Comparison of ENCODE assay signal across 8 cellular contexts in genomic region chr17:37359682-37360188, GRCh38. TPM values are rescaled to one million over a fixed set of nuclear protein-coding genes. Genes with fewer than 3 reads are reported as not detected.
DNase-seq lines count a peak whose midpoint lies in the region; ATAC-seq, FAIRE-seq and TF ChIP-seq lines count a peak whose summit lies in the region.

No MANE protein-coding gene starts in this region.

- in situ Hi-C loops in brain microvascular endothelial cell (cut with HindIII; ENCODE audit: low pct_ligation_motif_present, low sequenced_read_pairs) = no loop called here

- no peaks in the 10 kb centered on the region for H3K9me3 Mint-ChIP-seq in memory B cell

- H3K27me3 ChIP-seq in HUES48 (ENCODE audit: control insufficient read depth, insufficient read depth, low read length) (no peaks in the 10 kb centered on the region), brain microvascular endothelial cell (replicated peaks) (no peaks in the 10 kb centered on the region), upper lobe of left lung (no peaks in the 10 kb centered on the region)

- H3K27ac Mint-ChIP-seq in memory B cell = peak overlapping the region; percentile 78

- H3K36me3 Mint-ChIP-seq in memory B cell = no peaks in the 10 kb centered on the region

- H3K27ac ChIP-seq in A549 (peak overlapping the region; percentile 92 to 94), HUES48 (ENCODE audit: low read depth, low read length) (peak overlapping the region; percentile 75), brain microvascular endothelial cell (peak overlapping the region; percentile 67), upper lobe of left lung (peak overlapping the region; percentile 82 to 92 (median 84))

- ATAC-seq in A549 (peak; percentile 4 to 9; a peak in 5 of 6 replicates), memory B cell (ENCODE audit: low read depth) (no peak), upper lobe of left lung (ENCODE audit: low FRiP score in 2 of 2) (no peak), HG03342 (IDR thresholded peaks at IDR 0.05; ENCODE audit: unreplicated experiment) (no peak)

- H3K27me3 Mint-ChIP-seq in memory B cell = no peaks in the 10 kb centered on the region

- CTCF ChIA-PET in A549 (lab: Yijun Ruan, JAX) = interaction anchor here (0.6 to 5.6 kb wide), 3 partner anchors 13 to 131 kb away, joined by 3 to 83 read pairs (median 8); no protein-coding TSS in a partner anchor

- TF ChIP-seq EP300 in A549 (IDR thresholded peaks at IDR 0.05) (no peak), upper lobe of left lung (IDR thresholded peaks at IDR 0.05) (no peak)

- POLR2A ChIA-PET in A549 (lab: Yijun Ruan, JAX) = interaction anchor here (0.6 to 2.8 kb wide), 12 partner anchors 8 to 1465 kb away, joined by 3 to 17 read pairs (median 6); partner anchors contain the start of genes ACACA, SYNRG and TADA2A

- 46% methylated on average over 18 of the region's 18 CpGs for WGBS in A549 (ENCODE audit: missing lambda C conversion rate)
- WGBS in upper lobe of left lung, 2 donors = 7 to 17% methylated on average over 13 to 16 of the region's 18 CpGs

- no peak for TF ChIP-seq POLR2A in A549 (IDR thresholded peaks at IDR 0.05; ENCODE audit: low read length)
- no peak for TF ChIP-seq POLR2A in upper lobe of left lung (IDR thresholded peaks at IDR 0.05)

- no peak overlapping the region for H3K9ac ChIP-seq in HUES48 (ENCODE audit: low read depth, low read length)

- peak overlapping the region; percentile 78 for H3K4me3 Mint-ChIP-seq in memory B cell

- peaks cover 16% of the 10 kb centered on the region for H3K4me1 Mint-ChIP-seq in memory B cell

- peaks cover under 1% of the 10 kb centered on the region; the same call in 1 of the 2 replicates for H3K36me3 ChIP-seq in HUES48 (ENCODE audit: control insufficient read depth, insufficient read depth, low read length)
- no peaks in the 10 kb centered on the region for H3K36me3 ChIP-seq in brain microvascular endothelial cell (replicated peaks)
- no peaks in the 10 kb centered on the region for H3K36me3 ChIP-seq in upper lobe of left lung

- H3K4me1 ChIP-seq in A549 (peaks cover 42% of the 10 kb centered on the region), HUES48 (ENCODE audit: control insufficient read depth, insufficient read depth, low read length) (peaks cover 17% of the 10 kb centered on the region), upper lobe of left lung (peaks cover 7 to 42% (median 22%) of the 10 kb centered on the region in 4 donors)

- H3K9me3 ChIP-seq in A549 (no peaks in the 10 kb centered on the region), HUES48 (ENCODE audit: control insufficient read depth, insufficient read depth, low read length) (no peaks in the 10 kb centered on the region), upper lobe of left lung (no peaks in the 10 kb centered on the region)

- H3K4me2 ChIP-seq in A549 = peak overlapping the region; percentile 77

- FAIRE-seq in A549 (lab: Jason Lieb, UNC) = no peak

- DNase-seq in A549 (ENCODE audit: low read depth in 1 of 2, low spot score in 1 of 2) (no peak), brain microvascular endothelial cell (no peak), memory B cell (ENCODE audit: low spot score in 2 of 2) (peak in 1 of 2 donors; percentile 0), upper lobe of left lung (peak in 1 of 2 donors; percentile 30), GM19238 (ENCODE audit: insufficient read length, low spot score) (no peak), SK-N-DZ (ENCODE audit: low spot score) (no peak)

- TF ChIP-seq RAD21 in A549 (conservative IDR thresholded peaks at IDR 0.05 in 1 of 2, IDR thresholded peaks at IDR 0.05 in 1 of 2) = no peak

- H3K4me3 ChIP-seq in A549 (peak overlapping the region; percentile 88), HUES48 (ENCODE audit: low read depth, low read length) (peak overlapping the region; percentile 42), brain microvascular endothelial cell (ENCODE audit: low read depth, low read length) (peak overlapping the region; percentile 48), upper lobe of left lung (peak overlapping the region; percentile 24 to 98 (median 98))

- TF ChIP-seq CTCF in A549 (IDR thresholded peaks at IDR 0.05) (no peak), brain microvascular endothelial cell (IDR thresholded peaks at IDR 0.05; ENCODE audit: low read depth, low read length, missing control alignments) (no peak), upper lobe of left lung (IDR thresholded peaks at IDR 0.05) (no peak)

TF ChIP-seq in A549, 52 proteins besides CTCF, POLR2A, EP300 and RAD21 (continues in another document):
- TF ChIP-seq JUNB (IDR thresholded peaks at IDR 0.05) (no peak), ZC3H11A (IDR thresholded peaks at IDR 0.05) (no peak), ELK1 (IDR thresholded peaks at IDR 0.05; ENCODE audit: low read depth, low read length) (no peak), HDAC2 (IDR thresholded peaks at IDR 0.05) (no peak), POLR2AphosphoS2 (conservative IDR thresholded peaks at IDR 0.05; ENCODE audit: low read length) (no peak), CHD2 (IDR thresholded peaks at IDR 0.05; ENCODE audit: low read length, partially characterized antibody) (no peak), EHMT2 (IDR thresholded peaks at IDR 0.05; ENCODE audit: low read depth) (no peak), BCL3 (IDR thresholded peaks at IDR 0.05) (no peak), TP53 (CRISPR knock-in tag; IDR thresholded peaks at IDR 0.05) (no peak; the same call in 1 of the 2 replicates), PBX3 (IDR thresholded peaks at IDR 0.05) (no peak), FOXS1 (CRISPR knock-in tag; IDR thresholded peaks at IDR 0.05) (peak; percentile 9; the same call in 1 of the 2 replicates)
- TF ChIP-seq, protein P1, sequence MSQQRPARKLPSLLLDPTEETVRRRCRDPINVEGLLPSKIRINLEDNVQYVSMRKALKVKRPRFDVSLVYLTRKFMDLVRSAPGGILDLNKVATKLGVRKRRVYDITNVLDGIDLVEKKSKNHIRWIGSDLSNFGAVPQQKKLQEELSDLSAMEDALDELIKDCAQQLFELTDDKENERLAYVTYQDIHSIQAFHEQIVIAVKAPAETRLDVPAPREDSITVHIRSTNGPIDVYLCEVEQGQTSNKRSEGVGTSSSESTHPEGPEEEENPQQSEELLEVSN (IDR thresholded peaks at IDR 0.05; ENCODE audit: borderline replicate concordance, low read depth) = no peak; the same call in none of the 2 replicates

RNA-seq across cellular contexts. Expression of gene C17orf78, which starts 16.1 kb away (rescaled TPM):
- polyA plus RNA-seq in A549 (2011; rRNA removed) (not detected in 2 replicates), A549 (2017; fragmentation: RNase III; extraction: RNeasy Plus Mini Kit Qiagen cat#74134 plus additional on column Dnase treatment) (not detected in 3 replicates)
- polyA plus RNA-seq in A549 (2012; cell fraction: cytosol; rRNA removed) = not detected in 2 replicates
- polyA plus RNA-seq in A549 (2012; cell fraction: nucleus; rRNA removed) = not detected in 2 replicates
- polyA minus RNA-seq in A549 (2011; rRNA and poly(A)+ RNA removed) = not detected in 2 replicates
- not detected for total RNA-seq in upper lobe of left lung
- not detected in 2 replicates for polyA plus RNA-seq in SK-N-DZ (2014; cell fraction: cytosol; rRNA removed)
- polyA plus RNA-seq in SK-N-DZ (2014; cell fraction: nucleus; rRNA removed) = not detected in 2 replicates

RNA-seq across cellular contexts. Expression of gene ACACA, which starts 46.9 kb away (rescaled TPM):
- polyA plus RNA-seq in A549 (2011; rRNA removed) (112 and 113 TPM in 2 replicates), A549 (2017; fragmentation: RNase III; extraction: RNeasy Plus Mini Kit Qiagen cat#74134 plus additional on column Dnase treatment) (42.7 to 51.8 TPM (median 48.6 TPM) in 3 replicates)
- polyA plus RNA-seq in A549 (2012; cell fraction: cytosol; rRNA removed) = 33.3 and 39.2 TPM in 2 replicates
- 62.0 and 91.1 TPM in 2 replicates for polyA plus RNA-seq in A549 (2012; cell fraction: nucleus; rRNA removed)
- 336 and 347 TPM in 2 replicates for polyA minus RNA-seq in A549 (2011; rRNA and poly(A)+ RNA removed)
- 100 to 1,000 TPM in 3 of 6 donors, 10 to 100 TPM in 3; 55.7 to 129 (median 91.9) TPM for total RNA-seq in upper lobe of left lung
- polyA plus RNA-seq in SK-N-DZ (2014; cell fraction: cytosol; rRNA removed) = 40.0 and 40.5 TPM in 2 replicates
- 28.1 and 42.1 TPM in 2 replicates for polyA plus RNA-seq in SK-N-DZ (2014; cell fraction: nucleus; rRNA removed)

RNA-seq across cellular contexts. Expression of gene TADA2A, which starts 47.0 kb away (rescaled TPM):
- polyA plus RNA-seq in A549 (2011; rRNA removed) = 22.2 and 27.1 TPM in 2 replicates
- polyA plus RNA-seq in A549 (2012; cell fraction: cytosol; rRNA removed) = 8.2 and 8.6 TPM in 2 replicates
- polyA plus RNA-seq in A549 (2012; cell fraction: nucleus; rRNA removed) = 12.7 and 20.7 TPM in 2 replicates
- polyA plus RNA-seq in A549 (2017; fragmentation: RNase III; extraction: RNeasy Plus Mini Kit Qiagen cat#74134 plus additional on column Dnase treatment) = 9.9 to 11.2 TPM (median 10.3 TPM) in 3 replicates
- polyA minus RNA-seq in A549 (2011; rRNA and poly(A)+ RNA removed) = 35.7 and 44.6 TPM in 2 replicates
- 10 to 100 TPM in 5 of 6 donors, 1 to 10 TPM in 1; 9.8 to 37.7 (median 22.7) TPM for total RNA-seq in upper lobe of left lung
- 19.3 and 20.9 TPM in 2 replicates for polyA plus RNA-seq in SK-N-DZ (2014; cell fraction: cytosol; rRNA removed)
- polyA plus RNA-seq in SK-N-DZ (2014; cell fraction: nucleus; rRNA removed) = 30.2 and 36.9 TPM in 2 replicates

Comparison
In these comparisons a context has a peak if more than half of its experiments do, and no peak if none do; other contexts are left out.
1. ATAC-seq: peak in A549 (2 of 2); none in memory B cell (single experiment), upper lobe of left lung (0 of 2) and HG03342 (single experiment).
2. H3K4me3 ChIP-seq: peak in every context shown above with its lines; median percentile 98 in upper lobe of left lung; 88 in A549; 48 in brain microvascular endothelial cell; 42 in HUES48.
3. Peak in every context shown above with its lines, with median percentiles within 50 percentile points of each other: H3K27ac ChIP-seq.